Comparison of ENCODE assay signal across 9 cellular contexts in the genomic region with DNA sequence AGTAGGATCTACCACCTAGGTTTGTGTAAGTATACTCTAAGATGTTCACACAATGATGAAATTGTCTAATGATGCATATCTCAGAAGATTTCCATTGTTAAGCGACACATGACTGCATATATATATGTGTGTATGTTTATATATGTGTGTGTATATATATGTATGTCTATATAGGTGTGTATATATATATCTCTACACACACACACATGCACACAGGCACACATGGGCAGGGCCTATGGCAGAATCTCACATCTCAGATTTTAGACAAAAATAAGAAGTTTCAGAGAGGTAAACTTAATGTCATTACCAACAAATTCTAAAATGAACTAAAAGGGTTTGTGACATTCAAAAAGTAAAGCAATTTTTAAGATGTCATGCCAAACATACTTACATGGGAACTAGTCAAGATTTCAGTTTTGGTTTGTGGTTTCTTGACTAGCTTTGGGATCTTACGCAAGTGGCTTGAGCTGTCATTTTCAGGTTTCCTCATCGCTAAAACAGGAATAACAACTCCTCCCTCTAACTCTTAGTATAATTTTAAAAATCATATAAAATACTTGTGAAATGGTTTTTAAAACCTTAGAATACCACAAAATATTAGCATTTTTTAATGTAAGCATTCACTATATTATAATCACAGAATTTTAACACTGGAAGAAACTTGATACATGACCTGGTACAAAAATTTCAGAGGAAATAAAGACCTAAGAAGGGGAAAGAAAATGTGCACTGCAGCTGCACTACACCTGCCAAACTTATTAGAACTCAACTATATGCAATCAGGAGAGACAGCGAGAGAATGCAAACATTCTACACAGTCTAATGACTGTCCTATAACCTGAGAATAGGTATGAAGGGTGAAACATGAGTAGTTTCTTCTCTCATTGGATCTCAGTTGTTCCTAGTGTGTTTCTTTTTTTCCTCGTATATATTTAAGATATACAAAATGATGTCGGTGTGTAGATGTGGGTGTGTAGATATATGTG.
DNase-seq lines count a peak whose midpoint lies in the region; ATAC-seq and TF ChIP-seq lines count a peak whose summit lies in the region.
"Had no signal": no experiment of that assay in that cellular context is flagged by ENCODE, and none has a peak within 500 bp of the region (broad histone marks: within the 10 kb centered on the region; RNA-seq: fewer than 3 reads in every experiment).

No MANE protein-coding gene starts in this region.

- H3K4me3 Mint-ChIP-seq in activated T-cell treated with anti-CD3 and anti-CD28 coated beads, Interleukin-2, amount 50 U/mL, for 4 hours, result no peak overlapping the region

- no peak for DNase-seq in activated T-cell treated with anti-CD3 and anti-CD28 coated beads, Interleukin-2, amount 50 U/mL, for 4 hours
- DNase-seq in activated T-cell treated with anti-CD3 and anti-CD28 coated beads for 4 hours (no peak), SKM-1 (lab: John Stamatoyannopoulos, UW; ENCODE audit: unreplicated experiment) (peak; percentile 78), spleen (no peak), dermis blood vessel endothelial cell (no peak), HT-29 (ENCODE audit: low spot score) (no peak), NCI-H146 treated with DMSO at 0.1 percent for 48 hours (lab: John Stamatoyannopoulos, UW; ENCODE audit: unreplicated experiment) (no peak)
- DNase-seq: effector memory CD4-positive, alpha-beta T cell had no signal

- peaks cover 21% of the 10 kb centered on the region for H3K4me1 Mint-ChIP-seq in activated T-cell treated with anti-CD3 and anti-CD28 coated beads, Interleukin-2, amount 50 U/mL, for 4 hours (ENCODE audit: low read depth)

- peaks cover 0 to 34% (median 16%) of the 10 kb centered on the region in 6 donors for H3K4me1 ChIP-seq in spleen

- no peaks in the 10 kb centered on the region for H3K27me3 ChIP-seq in spleen (replicated peaks in 1 of 7)

- H3K36me3 Mint-ChIP-seq in activated T-cell treated with anti-CD3 and anti-CD28 coated beads, Interleukin-2, amount 50 U/mL, for 4 hours (ENCODE audit: insufficient read depth), result peaks cover 13% of the 10 kb centered on the region

- H3K9me3 ChIP-seq in spleen, result no peaks in the 10 kb centered on the region

- peak overlapping the region in 7 of 8 donors; percentile 18 to 72 (median 64) for H3K27ac ChIP-seq in spleen

- WGBS in spleen, 5 donors, result 58 to 79% (median 71%) methylated on average over 6 of the region's 6 CpGs

- intact Hi-C loops in spleen (cut with DNase I; ENCODE audit: low total_unique reads), result no loop called here

- ATAC-seq in activated T-cell treated with anti-CD3 and anti-CD28 coated beads, Interleukin-2, amount 50 U/mL, for 4 hours, result peak; percentile 54 to 75
- ATAC-seq in HG02884 (IDR thresholded peaks at IDR 0.05; ENCODE audit: unreplicated experiment), result peak; percentile 68

- TF ChIP-seq CTCF in spleen (IDR thresholded peaks at IDR 0.05 in 8 of 11, conservative IDR thresholded peaks at IDR 0.05 in 3 of 11), result no peak

- no peaks in the 10 kb centered on the region for H3K9me3 Mint-ChIP-seq in activated T-cell treated with anti-CD3 and anti-CD28 coated beads, Interleukin-2, amount 50 U/mL, for 4 hours

- H3K4me3 ChIP-seq in spleen, result peak overlapping the region in 1 of 8 donors; percentile 30

- H3K27me3 Mint-ChIP-seq in activated T-cell treated with anti-CD3 and anti-CD28 coated beads, Interleukin-2, amount 50 U/mL, for 4 hours (ENCODE audit: low read depth), result no peaks in the 10 kb centered on the region

- no peak for TF ChIP-seq POLR2A in spleen (IDR thresholded peaks at IDR 0.05)

- peaks cover 0 to 46% (median 5%) of the 10 kb centered on the region in 6 donors for H3K36me3 ChIP-seq in spleen
